ENCODE assay signal across 18 cellular contexts in the genomic region with DNA sequence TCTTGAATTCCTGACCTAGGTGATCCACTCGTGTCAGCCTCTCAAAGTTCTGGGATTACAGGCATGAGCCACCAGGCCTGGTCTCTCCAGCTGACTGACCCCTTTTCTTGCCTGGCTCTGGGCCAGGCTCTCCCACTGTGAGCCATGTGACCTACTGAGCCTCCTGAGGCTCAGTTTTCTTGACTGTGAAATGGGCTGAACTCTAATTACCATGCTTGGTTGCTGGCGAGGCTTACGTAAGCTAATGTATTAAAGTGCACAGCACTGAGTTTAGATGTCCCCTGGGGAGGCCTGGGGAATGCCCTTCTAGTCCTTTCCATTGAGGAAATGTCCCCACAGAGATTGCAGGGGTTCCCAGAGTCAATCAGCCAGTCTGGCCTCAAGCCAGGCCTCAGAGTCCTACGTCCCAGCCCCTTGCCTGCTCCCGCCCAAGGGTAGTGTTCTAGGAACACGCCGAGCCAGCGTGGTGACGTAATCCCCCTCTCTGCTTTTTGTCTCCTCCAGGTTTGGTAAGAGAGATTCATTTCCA.
DNase-seq lines count a peak whose midpoint lies in the region; ATAC-seq and TF ChIP-seq lines count a peak whose summit lies in the region.
"Had no signal": no experiment of that assay in that cellular context is flagged by ENCODE, and none has a peak within 500 bp of the region (broad histone marks: within the 10 kb centered on the region; RNA-seq: fewer than 3 reads in every experiment).

No MANE protein-coding gene starts in this region.

- no peak overlapping the region for H3K27ac ChIP-seq in WERI-Rb-1
- H3K27ac ChIP-seq: BLaER1 treated with 17β-estradiol and CSF1 and Interleukin-3, amounts not matched to agents 10 nM and 100 nM; neural progenitor cell; testis had no signal

- H3K4me3 Mint-ChIP-seq in activated T-cell treated with anti-CD3 and anti-CD28 coated beads, Interleukin-2, amount 50 U/mL, for 24 hours = no peak overlapping the region
- H3K4me3 Mint-ChIP-seq in stimulated activated memory B cell treated with anti-CD40 and anti-IgM and Interleukin-4, amounts not matched to agents 10 μg/mL and 1 μg/mL and 100 μg/mL, for 72 hours = no peak overlapping the region
- H3K4me3 Mint-ChIP-seq: activated CD4-positive, alpha-beta T cell treated with anti-CD3 and anti-CD28 coated beads, Interleukin-2, amount 10 ng/mL, durations not matched to agents 24 days and 14 days; activated naive CD4-positive, alpha-beta T cell treated with anti-CD3 and anti-CD28 coated beads, Interleukin-2, amount 10 ng/mL, durations not matched to agents 7 days and 5 days; neural progenitor cell had no signal

- peak overlapping the region; percentile 22 for H3K27ac Mint-ChIP-seq in activated T-cell treated with anti-CD3 and anti-CD28 coated beads, Interleukin-2, amount 50 U/mL, for 24 hours
- H3K27ac Mint-ChIP-seq in stimulated activated memory B cell treated with anti-CD40 and anti-IgM and Interleukin-4, amounts not matched to agents 10 μg/mL and 1 μg/mL and 100 μg/mL, for 72 hours = peak overlapping the region; percentile 80
- H3K27ac Mint-ChIP-seq: activated naive CD4-positive, alpha-beta T cell treated with anti-CD3 and anti-CD28 coated beads, Interleukin-2, amount 10 ng/mL, durations not matched to agents 7 days and 5 days; neural progenitor cell had no signal

- H3K9me3 ChIP-seq in WERI-Rb-1 (ENCODE audit: severe bottlenecking) = no peaks in the 10 kb centered on the region
- H3K9me3 ChIP-seq: BLaER1 treated with 17β-estradiol and CSF1 and Interleukin-3, amounts not matched to agents 10 nM and 100 nM; HAP-1; testis had no signal

- H3K36me3 Mint-ChIP-seq in activated T-cell treated with anti-CD3 and anti-CD28 coated beads, Interleukin-2, amount 50 U/mL, for 24 hours (ENCODE audit: low read depth) = peaks cover 96% of the 10 kb centered on the region
- peaks cover 44% of the 10 kb centered on the region for H3K36me3 Mint-ChIP-seq in stimulated activated memory B cell treated with anti-CD40 and anti-IgM and Interleukin-4, amounts not matched to agents 10 μg/mL and 1 μg/mL and 100 μg/mL, for 72 hours
- H3K36me3 Mint-ChIP-seq: neural progenitor cell had no signal

- no peak for TF ChIP-seq CTCF in WERI-Rb-1 (IDR thresholded peaks at IDR 0.05; ENCODE audit: low read depth, low read length)

- peaks cover 11% of the 10 kb centered on the region for H3K4me1 Mint-ChIP-seq in activated T-cell treated with anti-CD3 and anti-CD28 coated beads, Interleukin-2, amount 50 U/mL, for 24 hours (ENCODE audit: low read depth)
- peaks cover 34% of the 10 kb centered on the region for H3K4me1 Mint-ChIP-seq in stimulated activated memory B cell treated with anti-CD40 and anti-IgM and Interleukin-4, amounts not matched to agents 10 μg/mL and 1 μg/mL and 100 μg/mL, for 72 hours

- no peak overlapping the region for H3K4me3 ChIP-seq in WERI-Rb-1 (ENCODE audit: low read depth, low read length)
- H3K4me3 ChIP-seq: BLaER1 treated with 17β-estradiol and CSF1 and Interleukin-3, amounts not matched to agents 10 nM and 100 nM; HAP-1; neural progenitor cell; testis had no signal

- no peak for TF ChIP-seq POLR2A in erythroblast (IDR thresholded peaks at IDR 0.05; ENCODE audit: low read length)

- ATAC-seq in HG03439 (IDR thresholded peaks at IDR 0.05; ENCODE audit: unreplicated experiment) = peak; percentile 45
- ATAC-seq in stimulated activated memory B cell treated with anti-CD40 and anti-IgM and Interleukin-4, amounts not matched to agents 10 μg/mL and 1 μg/mL and 100 μg/mL, for 72 hours = peak; percentile 65

- DNase-seq in activated T-cell treated with anti-CD3 and anti-CD28 coated beads, Interleukin-2, amount 50 U/mL, for 24 hours = no peak
- no peak for DNase-seq in activated T-cell treated with anti-CD3 and anti-CD28 coated beads for 4 hours
- DNase-seq in erythroblast (lab: John Stamatoyannopoulos, UW) = peak; percentile 28 to 46
- DNase-seq in dedifferentiated amniotic fluid mesenchymal stem cell (ENCODE audit: extremely low spot score) = no peak
- no peak for DNase-seq in SIG-M5 (lab: John Stamatoyannopoulos, UW)
- DNase-seq in WERI-Rb-1 = no peak
- DNase-seq: 8988T; activated CD4-positive, alpha-beta T cell treated with anti-CD3 and anti-CD28 coated beads, Interleukin-2, amount 10 ng/mL, durations not matched to agents 24 days and 14 days; activated CD8-positive, alpha-beta memory T cell treated with anti-CD3 and anti-CD28 coated beads, Interleukin-2, amount 50 U/mL, for 48 hours; activated naive CD4-positive, alpha-beta T cell treated with anti-CD3 and anti-CD28 coated beads, Interleukin-2, amount 10 ng/mL, durations not matched to agents 7 days and 5 days; hypothalamus; Kasumi-1; testis had no signal

- no peaks in the 10 kb centered on the region for H3K27me3 ChIP-seq in WERI-Rb-1 (ENCODE audit: insufficient read depth, low read depth, severe bottlenecking)
- H3K27me3 ChIP-seq: BLaER1 treated with 17β-estradiol and CSF1 and Interleukin-3, amounts not matched to agents 10 nM and 100 nM; neural progenitor cell; testis had no signal

- no peaks in the 10 kb centered on the region for H3K9me3 Mint-ChIP-seq in activated T-cell treated with anti-CD3 and anti-CD28 coated beads, Interleukin-2, amount 50 U/mL, for 24 hours
- H3K9me3 Mint-ChIP-seq in stimulated activated memory B cell treated with anti-CD40 and anti-IgM and Interleukin-4, amounts not matched to agents 10 μg/mL and 1 μg/mL and 100 μg/mL, for 72 hours = no peaks in the 10 kb centered on the region
- H3K9me3 Mint-ChIP-seq: activated CD4-positive, alpha-beta T cell treated with anti-CD3 and anti-CD28 coated beads, Interleukin-2, amount 10 ng/mL, durations not matched to agents 24 days and 14 days; activated naive CD4-positive, alpha-beta T cell treated with anti-CD3 and anti-CD28 coated beads, Interleukin-2, amount 10 ng/mL, durations not matched to agents 7 days and 5 days; neural progenitor cell had no signal

- peaks cover 37% of the 10 kb centered on the region for H3K36me3 ChIP-seq in WERI-Rb-1
- H3K36me3 ChIP-seq: HAP-1, neural progenitor cell had no signal

- no peaks in the 10 kb centered on the region for H3K27me3 Mint-ChIP-seq in activated T-cell treated with anti-CD3 and anti-CD28 coated beads, Interleukin-2, amount 50 U/mL, for 24 hours
- H3K27me3 Mint-ChIP-seq in stimulated activated memory B cell treated with anti-CD40 and anti-IgM and Interleukin-4, amounts not matched to agents 10 μg/mL and 1 μg/mL and 100 μg/mL, for 72 hours = no peaks in the 10 kb centered on the region
- H3K27me3 Mint-ChIP-seq: activated CD4-positive, alpha-beta T cell treated with anti-CD3 and anti-CD28 coated beads, Interleukin-2, amount 10 ng/mL, durations not matched to agents 24 days and 14 days; activated naive CD4-positive, alpha-beta T cell treated with anti-CD3 and anti-CD28 coated beads, Interleukin-2, amount 10 ng/mL, durations not matched to agents 7 days and 5 days had no signal

Comparison
In these comparisons a context has a peak if more than half of its experiments do, and no peak if none do; other contexts are left out.
1. DNase-seq: peak in erythroblast (2 of 2); none in activated T-cell treated with anti-CD3 and anti-CD28 coated beads, Interleukin-2, amount 50 U/mL, for 24 hours (single experiment), activated T-cell treated with anti-CD3 and anti-CD28 coated beads for 4 hours (single experiment), dedifferentiated amniotic fluid mesenchymal stem cell (single experiment), SIG-M5 (single experiment) and WERI-Rb-1 (single experiment).